ENCODE assay signal across 1 cellular context in the genomic region with DNA sequence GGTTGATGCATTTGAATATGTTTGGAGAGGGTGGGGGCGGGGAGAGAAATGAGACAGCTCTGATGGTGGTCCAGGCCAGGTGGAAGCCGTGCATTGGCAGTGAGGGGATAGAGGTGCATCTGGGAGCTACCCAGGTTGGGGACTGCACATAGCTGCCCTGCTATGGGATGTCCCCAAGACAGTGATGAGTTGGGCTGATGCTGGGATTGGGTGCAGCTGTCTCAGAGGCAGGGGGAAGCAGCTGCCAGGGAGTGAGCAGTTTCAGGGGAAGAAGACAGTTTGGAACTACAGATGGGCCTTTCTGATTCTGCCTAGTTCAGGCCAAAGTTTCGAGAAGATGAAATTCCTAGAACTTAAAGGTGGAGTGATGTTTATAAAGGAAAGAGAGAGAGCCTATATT.
TF ChIP-seq lines count a peak whose summit lies in the region.

No MANE protein-coding gene starts in this region.

TF ChIP-seq in K562, 482 proteins besides CTCF, POLR2A, EP300 and RAD21:
- TF ChIP-seq, protein P1, sequence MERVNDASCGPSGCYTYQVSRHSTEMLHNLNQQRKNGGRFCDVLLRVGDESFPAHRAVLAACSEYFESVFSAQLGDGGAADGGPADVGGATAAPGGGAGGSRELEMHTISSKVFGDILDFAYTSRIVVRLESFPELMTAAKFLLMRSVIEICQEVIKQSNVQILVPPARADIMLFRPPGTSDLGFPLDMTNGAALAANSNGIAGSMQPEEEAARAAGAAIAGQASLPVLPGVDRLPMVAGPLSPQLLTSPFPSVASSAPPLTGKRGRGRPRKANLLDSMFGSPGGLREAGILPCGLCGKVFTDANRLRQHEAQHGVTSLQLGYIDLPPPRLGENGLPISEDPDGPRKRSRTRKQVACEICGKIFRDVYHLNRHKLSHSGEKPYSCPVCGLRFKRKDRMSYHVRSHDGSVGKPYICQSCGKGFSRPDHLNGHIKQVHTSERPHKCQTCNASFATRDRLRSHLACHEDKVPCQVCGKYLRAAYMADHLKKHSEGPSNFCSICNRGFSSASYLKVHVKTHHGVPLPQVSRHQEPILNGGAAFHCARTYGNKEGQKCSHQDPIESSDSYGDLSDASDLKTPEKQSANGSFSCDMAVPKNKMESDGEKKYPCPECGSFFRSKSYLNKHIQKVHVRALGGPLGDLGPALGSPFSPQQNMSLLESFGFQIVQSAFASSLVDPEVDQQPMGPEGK (CRISPR knock-in tag; IDR thresholded peaks at IDR 0.05; ENCODE audit: borderline replicate concordance): no peak
- TF ChIP-seq NELFE (IDR thresholded peaks at IDR 0.05; ENCODE audit: insufficient read depth, insufficient read length) (no peak), TEAD2 (tag; IDR thresholded peaks at IDR 0.05) (no peak), ZNF764 (CRISPR knock-in tag; IDR thresholded peaks at IDR 0.05; ENCODE audit: low read depth) (no peak), POLR3G (IDR thresholded peaks at IDR 0.05; ENCODE audit: extremely low read depth, insufficient read length, insufficient replicate concordance) (no peak), MYBL2 (IDR thresholded peaks at IDR 0.05; ENCODE audit: low read depth) (no peak), MYBL2 (CRISPR knock-in tag; IDR thresholded peaks at IDR 0.05; ENCODE audit: borderline replicate concordance) (no peak), HDGF (IDR thresholded peaks at IDR 0.05) (no peak), RBM39 (optimal IDR thresholded peaks at IDR 0.05; ENCODE audit: low read depth, low read length) (no peak)
- TF ChIP-seq, protein P2, sequence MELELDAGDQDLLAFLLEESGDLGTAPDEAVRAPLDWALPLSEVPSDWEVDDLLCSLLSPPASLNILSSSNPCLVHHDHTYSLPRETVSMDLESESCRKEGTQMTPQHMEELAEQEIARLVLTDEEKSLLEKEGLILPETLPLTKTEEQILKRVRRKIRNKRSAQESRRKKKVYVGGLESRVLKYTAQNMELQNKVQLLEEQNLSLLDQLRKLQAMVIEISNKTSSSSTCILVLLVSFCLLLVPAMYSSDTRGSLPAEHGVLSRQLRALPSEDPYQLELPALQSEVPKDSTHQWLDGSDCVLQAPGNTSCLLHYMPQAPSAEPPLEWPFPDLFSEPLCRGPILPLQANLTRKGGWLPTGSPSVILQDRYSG (tag; conservative IDR thresholded peaks at IDR 0.05; ENCODE audit: low read depth): no peak
- TF ChIP-seq, protein P3, sequence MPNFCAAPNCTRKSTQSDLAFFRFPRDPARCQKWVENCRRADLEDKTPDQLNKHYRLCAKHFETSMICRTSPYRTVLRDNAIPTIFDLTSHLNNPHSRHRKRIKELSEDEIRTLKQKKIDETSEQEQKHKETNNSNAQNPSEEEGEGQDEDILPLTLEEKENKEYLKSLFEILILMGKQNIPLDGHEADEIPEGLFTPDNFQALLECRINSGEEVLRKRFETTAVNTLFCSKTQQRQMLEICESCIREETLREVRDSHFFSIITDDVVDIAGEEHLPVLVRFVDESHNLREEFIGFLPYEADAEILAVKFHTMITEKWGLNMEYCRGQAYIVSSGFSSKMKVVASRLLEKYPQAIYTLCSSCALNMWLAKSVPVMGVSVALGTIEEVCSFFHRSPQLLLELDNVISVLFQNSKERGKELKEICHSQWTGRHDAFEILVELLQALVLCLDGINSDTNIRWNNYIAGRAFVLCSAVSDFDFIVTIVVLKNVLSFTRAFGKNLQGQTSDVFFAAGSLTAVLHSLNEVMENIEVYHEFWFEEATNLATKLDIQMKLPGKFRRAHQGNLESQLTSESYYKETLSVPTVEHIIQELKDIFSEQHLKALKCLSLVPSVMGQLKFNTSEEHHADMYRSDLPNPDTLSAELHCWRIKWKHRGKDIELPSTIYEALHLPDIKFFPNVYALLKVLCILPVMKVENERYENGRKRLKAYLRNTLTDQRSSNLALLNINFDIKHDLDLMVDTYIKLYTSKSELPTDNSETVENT (CRISPR knock-in tag; IDR thresholded peaks at IDR 0.05): no peak
- TF ChIP-seq, protein P4, sequence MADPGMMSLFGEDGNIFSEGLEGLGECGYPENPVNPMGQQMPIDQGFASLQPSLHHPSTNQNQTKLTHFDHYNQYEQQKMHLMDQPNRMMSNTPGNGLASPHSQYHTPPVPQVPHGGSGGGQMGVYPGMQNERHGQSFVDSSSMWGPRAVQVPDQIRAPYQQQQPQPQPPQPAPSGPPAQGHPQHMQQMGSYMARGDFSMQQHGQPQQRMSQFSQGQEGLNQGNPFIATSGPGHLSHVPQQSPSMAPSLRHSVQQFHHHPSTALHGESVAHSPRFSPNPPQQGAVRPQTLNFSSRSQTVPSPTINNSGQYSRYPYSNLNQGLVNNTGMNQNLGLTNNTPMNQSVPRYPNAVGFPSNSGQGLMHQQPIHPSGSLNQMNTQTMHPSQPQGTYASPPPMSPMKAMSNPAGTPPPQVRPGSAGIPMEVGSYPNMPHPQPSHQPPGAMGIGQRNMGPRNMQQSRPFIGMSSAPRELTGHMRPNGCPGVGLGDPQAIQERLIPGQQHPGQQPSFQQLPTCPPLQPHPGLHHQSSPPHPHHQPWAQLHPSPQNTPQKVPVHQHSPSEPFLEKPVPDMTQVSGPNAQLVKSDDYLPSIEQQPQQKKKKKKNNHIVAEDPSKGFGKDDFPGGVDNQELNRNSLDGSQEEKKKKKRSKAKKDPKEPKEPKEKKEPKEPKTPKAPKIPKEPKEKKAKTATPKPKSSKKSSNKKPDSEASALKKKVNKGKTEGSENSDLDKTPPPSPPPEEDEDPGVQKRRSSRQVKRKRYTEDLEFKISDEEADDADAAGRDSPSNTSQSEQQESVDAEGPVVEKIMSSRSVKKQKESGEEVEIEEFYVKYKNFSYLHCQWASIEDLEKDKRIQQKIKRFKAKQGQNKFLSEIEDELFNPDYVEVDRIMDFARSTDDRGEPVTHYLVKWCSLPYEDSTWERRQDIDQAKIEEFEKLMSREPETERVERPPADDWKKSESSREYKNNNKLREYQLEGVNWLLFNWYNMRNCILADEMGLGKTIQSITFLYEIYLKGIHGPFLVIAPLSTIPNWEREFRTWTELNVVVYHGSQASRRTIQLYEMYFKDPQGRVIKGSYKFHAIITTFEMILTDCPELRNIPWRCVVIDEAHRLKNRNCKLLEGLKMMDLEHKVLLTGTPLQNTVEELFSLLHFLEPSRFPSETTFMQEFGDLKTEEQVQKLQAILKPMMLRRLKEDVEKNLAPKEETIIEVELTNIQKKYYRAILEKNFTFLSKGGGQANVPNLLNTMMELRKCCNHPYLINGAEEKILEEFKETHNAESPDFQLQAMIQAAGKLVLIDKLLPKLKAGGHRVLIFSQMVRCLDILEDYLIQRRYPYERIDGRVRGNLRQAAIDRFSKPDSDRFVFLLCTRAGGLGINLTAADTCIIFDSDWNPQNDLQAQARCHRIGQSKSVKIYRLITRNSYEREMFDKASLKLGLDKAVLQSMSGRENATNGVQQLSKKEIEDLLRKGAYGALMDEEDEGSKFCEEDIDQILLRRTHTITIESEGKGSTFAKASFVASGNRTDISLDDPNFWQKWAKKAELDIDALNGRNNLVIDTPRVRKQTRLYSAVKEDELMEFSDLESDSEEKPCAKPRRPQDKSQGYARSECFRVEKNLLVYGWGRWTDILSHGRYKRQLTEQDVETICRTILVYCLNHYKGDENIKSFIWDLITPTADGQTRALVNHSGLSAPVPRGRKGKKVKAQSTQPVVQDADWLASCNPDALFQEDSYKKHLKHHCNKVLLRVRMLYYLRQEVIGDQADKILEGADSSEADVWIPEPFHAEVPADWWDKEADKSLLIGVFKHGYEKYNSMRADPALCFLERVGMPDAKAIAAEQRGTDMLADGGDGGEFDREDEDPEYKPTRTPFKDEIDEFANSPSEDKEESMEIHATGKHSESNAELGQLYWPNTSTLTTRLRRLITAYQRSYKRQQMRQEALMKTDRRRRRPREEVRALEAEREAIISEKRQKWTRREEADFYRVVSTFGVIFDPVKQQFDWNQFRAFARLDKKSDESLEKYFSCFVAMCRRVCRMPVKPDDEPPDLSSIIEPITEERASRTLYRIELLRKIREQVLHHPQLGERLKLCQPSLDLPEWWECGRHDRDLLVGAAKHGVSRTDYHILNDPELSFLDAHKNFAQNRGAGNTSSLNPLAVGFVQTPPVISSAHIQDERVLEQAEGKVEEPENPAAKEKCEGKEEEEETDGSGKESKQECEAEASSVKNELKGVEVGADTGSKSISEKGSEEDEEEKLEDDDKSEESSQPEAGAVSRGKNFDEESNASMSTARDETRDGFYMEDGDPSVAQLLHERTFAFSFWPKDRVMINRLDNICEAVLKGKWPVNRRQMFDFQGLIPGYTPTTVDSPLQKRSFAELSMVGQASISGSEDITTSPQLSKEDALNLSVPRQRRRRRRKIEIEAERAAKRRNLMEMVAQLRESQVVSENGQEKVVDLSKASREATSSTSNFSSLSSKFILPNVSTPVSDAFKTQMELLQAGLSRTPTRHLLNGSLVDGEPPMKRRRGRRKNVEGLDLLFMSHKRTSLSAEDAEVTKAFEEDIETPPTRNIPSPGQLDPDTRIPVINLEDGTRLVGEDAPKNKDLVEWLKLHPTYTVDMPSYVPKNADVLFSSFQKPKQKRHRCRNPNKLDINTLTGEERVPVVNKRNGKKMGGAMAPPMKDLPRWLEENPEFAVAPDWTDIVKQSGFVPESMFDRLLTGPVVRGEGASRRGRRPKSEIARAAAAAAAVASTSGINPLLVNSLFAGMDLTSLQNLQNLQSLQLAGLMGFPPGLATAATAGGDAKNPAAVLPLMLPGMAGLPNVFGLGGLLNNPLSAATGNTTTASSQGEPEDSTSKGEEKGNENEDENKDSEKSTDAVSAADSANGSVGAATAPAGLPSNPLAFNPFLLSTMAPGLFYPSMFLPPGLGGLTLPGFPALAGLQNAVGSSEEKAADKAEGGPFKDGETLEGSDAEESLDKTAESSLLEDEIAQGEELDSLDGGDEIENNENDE (IDR thresholded peaks at IDR 0.05; ENCODE audit: low read depth, low read length): no peak
- TF ChIP-seq, protein P5, sequence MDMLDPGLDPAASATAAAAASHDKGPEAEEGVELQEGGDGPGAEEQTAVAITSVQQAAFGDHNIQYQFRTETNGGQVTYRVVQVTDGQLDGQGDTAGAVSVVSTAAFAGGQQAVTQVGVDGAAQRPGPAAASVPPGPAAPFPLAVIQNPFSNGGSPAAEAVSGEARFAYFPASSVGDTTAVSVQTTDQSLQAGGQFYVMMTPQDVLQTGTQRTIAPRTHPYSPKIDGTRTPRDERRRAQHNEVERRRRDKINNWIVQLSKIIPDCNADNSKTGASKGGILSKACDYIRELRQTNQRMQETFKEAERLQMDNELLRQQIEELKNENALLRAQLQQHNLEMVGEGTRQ (CRISPR knock-in tag; IDR thresholded peaks at IDR 0.05): no peak
